ENCODE assay signal across 16 cellular contexts in genomic region chr12:8844665-8845064, GRCh38. TPM values are rescaled to one million over a fixed set of nuclear protein-coding genes. Genes with fewer than 3 reads are reported as not detected.
DNase-seq lines count a peak whose midpoint lies in the region; ATAC-seq, FAIRE-seq and TF ChIP-seq lines count a peak whose summit lies in the region.
"Had no signal": no experiment of that assay in that cellular context is flagged by ENCODE, and none has a peak within 500 bp of the region (broad histone marks: within the 10 kb centered on the region; RNA-seq: fewer than 3 reads in every experiment).

No MANE protein-coding gene starts in this region.

- no peaks in the 10 kb centered on the region for H3K27me3 ChIP-seq in adrenal gland
- H3K27me3 ChIP-seq in pancreas = no peaks in the 10 kb centered on the region
- H3K27me3 ChIP-seq: BLaER1 had no signal

- H3K27ac ChIP-seq in adrenal gland (no peak overlapping the region), pancreas (no peak overlapping the region)
- H3K27ac ChIP-seq: BLaER1, epithelial cell of prostate had no signal

- 16 to 26% (median 21%) methylated on average over 11 of the region's 11 CpGs for WGBS in adrenal gland, 4 donors
- 5 to 6% methylated on average over 11 of the region's 11 CpGs for WGBS in pancreas, 2 donors

- no peaks in the 10 kb centered on the region for H3K9me3 ChIP-seq in adrenal gland (replicated peaks in 1 of 3)
- H3K9me3 ChIP-seq in pancreas = no peaks in the 10 kb centered on the region
- H3K9me3 ChIP-seq: BLaER1 had no signal

- peak; percentile 78 to 97 (median 92) for ATAC-seq in pancreas
- ATAC-seq in GM19351 (IDR thresholded peaks at IDR 0.05; ENCODE audit: unreplicated experiment) = no peak
- ATAC-seq: activated T-helper 17 cell treated with anti-CD3 and anti-CD28 coated beads, Interleukin-2, amount 50 U/mL, for 72 hours had no signal

- FAIRE-seq in pancreas (lab: Jason Lieb, UNC) = no peak

- H3K36me3 ChIP-seq in adrenal gland (replicated peaks in 1 of 2) = no peaks in the 10 kb centered on the region
- H3K36me3 ChIP-seq in pancreas = no peaks in the 10 kb centered on the region
- H3K36me3 ChIP-seq: BLaER1 had no signal

- TF ChIP-seq POLR2A in adrenal gland (IDR thresholded peaks at IDR 0.05) = no peak

- TF ChIP-seq CTCF in adrenal gland (IDR thresholded peaks at IDR 0.05) = no peak
- no peak for TF ChIP-seq CTCF in pancreas (IDR thresholded peaks at IDR 0.05)

- DNase-seq in C1 segment of cervical spinal cord (lab: John Stamatoyannopoulos, UW) (peak in 10 of 14 donors; percentile 3 to 38 (median 9)), adrenal gland (peak; percentile 76 to 90 (median 84)), cardiac septum (ENCODE audit: low spot score) (peak; percentile 83), pancreas (peak; percentile 61 to 86 (median 76)), epidermal melanocyte (ENCODE audit: insufficient read length, low spot score) (no peak), NAMALWA (ENCODE audit: low spot score) (no peak)
- DNase-seq in activated CD4-positive, alpha-beta T cell treated with anti-CD3 and anti-CD28 coated beads for 4 hours = no peak
- DNase-seq: activated CD4-positive, alpha-beta T cell treated with anti-CD3 and anti-CD28 coated beads, Interleukin-2, amount 10 ng/mL, durations not matched to agents 24 days and 14 days; central memory CD4-positive, alpha-beta T cell; occipital lobe had no signal

- peak overlapping the region in 1 of 4 donors; percentile 1 for H3K4me3 ChIP-seq in adrenal gland
- H3K4me3 ChIP-seq in pancreas = no peak overlapping the region
- H3K4me3 ChIP-seq: BLaER1 had no signal

- intact Hi-C loops in adrenal gland (cut with DNase I) (no loop called here), cardiac septum (cut with DNase I) (no loop called here), pancreas (cut with DNase I) (no loop called here)

- H3K4me1 ChIP-seq in adrenal gland (replicated peaks in 1 of 2) = peaks cover 0 to 3% of the 10 kb centered on the region in 2 donors
- H3K4me1 ChIP-seq in pancreas = peaks cover 0 to 6% (median 0%) of the 10 kb centered on the region in 3 donors
- H3K4me1 ChIP-seq: BLaER1 had no signal

RNA-seq across cellular contexts. Expression of gene A2ML1, which starts 22.2 kb away (rescaled TPM):
- total RNA-seq in adrenal gland = under 1 TPM in 1 of 8 donors, not detected in 7; 0.15 TPM
- under 1 TPM in 2 of 3 donors, not detected in 1; 0.08 to 0.13 TPM for polyA plus RNA-seq in adrenal gland
- total RNA-seq in cardiac septum = not detected
- total RNA-seq in pancreas = not detected
- polyA plus RNA-seq in pancreas = under 1 TPM; 0.05 to 0.08 TPM
- total RNA-seq: activated CD4-positive, alpha-beta T cell treated with anti-CD3 and anti-CD28 coated beads, Interleukin-2, amount 10 ng/mL, durations not matched to agents 24 days and 14 days; activated T-helper 17 cell treated with anti-CD3 and anti-CD28 coated beads, Interleukin-2, amount 50 U/mL, for 72 hours; LHCN-M2; mesenteric fat pad had no signal

Comparison
In these comparisons a context has a peak if more than half of its experiments do, and no peak if none do; other contexts are left out.
1. DNase-seq: peak in C1 segment of cervical spinal cord (10 of 14), adrenal gland (7 of 7), cardiac septum (single experiment) and pancreas (6 of 6); none in activated CD4-positive, alpha-beta T cell treated with anti-CD3 and anti-CD28 coated beads for 4 hours (0 of 2), epidermal melanocyte (single experiment) and NAMALWA (single experiment).